In the genomic region with DNA sequence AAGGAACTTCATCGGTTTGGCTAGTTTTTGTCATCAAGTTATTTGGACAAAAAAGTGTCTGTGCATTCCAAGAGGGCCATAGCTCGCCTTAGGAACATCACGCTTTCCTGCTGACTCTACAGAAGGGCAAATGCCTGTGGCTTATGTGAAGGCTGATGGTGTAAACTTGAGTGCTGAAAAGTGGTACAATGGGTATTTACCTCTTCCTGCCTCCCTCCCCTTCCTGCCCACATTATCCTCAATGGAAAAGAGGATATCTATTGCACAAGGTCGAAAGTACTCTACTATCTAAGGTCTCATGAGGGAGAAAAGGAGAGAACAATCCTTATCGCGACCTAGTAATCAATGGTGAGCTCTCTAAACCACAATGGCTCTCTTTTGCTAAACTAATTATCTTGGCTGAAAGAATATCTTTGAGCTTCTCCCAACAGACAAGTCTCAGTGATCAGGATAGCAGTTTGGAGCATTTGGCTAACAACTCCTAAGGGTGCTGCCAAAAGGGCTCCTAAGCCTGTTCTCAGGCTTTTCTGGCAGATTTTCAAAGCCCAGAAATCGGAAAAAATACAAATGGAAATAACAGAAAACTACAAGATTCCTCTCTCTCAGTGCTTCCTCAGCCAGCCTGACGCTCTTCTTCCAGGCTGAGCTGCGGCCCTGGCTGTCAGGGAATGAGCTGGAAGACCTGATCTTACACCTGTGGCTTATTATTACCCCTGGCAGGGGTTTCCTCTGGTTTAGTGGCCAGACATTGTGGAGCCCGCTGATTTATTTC, we compare ENCODE assay signal across 1 cellular context.
TF ChIP-seq lines count a peak whose summit lies in the region.

No MANE protein-coding gene starts in this region.

TF ChIP-seq in GM23338, 12 proteins besides CTCF, POLR2A, EP300 and RAD21 (continued from another document):
- TF ChIP-seq, protein P1, sequence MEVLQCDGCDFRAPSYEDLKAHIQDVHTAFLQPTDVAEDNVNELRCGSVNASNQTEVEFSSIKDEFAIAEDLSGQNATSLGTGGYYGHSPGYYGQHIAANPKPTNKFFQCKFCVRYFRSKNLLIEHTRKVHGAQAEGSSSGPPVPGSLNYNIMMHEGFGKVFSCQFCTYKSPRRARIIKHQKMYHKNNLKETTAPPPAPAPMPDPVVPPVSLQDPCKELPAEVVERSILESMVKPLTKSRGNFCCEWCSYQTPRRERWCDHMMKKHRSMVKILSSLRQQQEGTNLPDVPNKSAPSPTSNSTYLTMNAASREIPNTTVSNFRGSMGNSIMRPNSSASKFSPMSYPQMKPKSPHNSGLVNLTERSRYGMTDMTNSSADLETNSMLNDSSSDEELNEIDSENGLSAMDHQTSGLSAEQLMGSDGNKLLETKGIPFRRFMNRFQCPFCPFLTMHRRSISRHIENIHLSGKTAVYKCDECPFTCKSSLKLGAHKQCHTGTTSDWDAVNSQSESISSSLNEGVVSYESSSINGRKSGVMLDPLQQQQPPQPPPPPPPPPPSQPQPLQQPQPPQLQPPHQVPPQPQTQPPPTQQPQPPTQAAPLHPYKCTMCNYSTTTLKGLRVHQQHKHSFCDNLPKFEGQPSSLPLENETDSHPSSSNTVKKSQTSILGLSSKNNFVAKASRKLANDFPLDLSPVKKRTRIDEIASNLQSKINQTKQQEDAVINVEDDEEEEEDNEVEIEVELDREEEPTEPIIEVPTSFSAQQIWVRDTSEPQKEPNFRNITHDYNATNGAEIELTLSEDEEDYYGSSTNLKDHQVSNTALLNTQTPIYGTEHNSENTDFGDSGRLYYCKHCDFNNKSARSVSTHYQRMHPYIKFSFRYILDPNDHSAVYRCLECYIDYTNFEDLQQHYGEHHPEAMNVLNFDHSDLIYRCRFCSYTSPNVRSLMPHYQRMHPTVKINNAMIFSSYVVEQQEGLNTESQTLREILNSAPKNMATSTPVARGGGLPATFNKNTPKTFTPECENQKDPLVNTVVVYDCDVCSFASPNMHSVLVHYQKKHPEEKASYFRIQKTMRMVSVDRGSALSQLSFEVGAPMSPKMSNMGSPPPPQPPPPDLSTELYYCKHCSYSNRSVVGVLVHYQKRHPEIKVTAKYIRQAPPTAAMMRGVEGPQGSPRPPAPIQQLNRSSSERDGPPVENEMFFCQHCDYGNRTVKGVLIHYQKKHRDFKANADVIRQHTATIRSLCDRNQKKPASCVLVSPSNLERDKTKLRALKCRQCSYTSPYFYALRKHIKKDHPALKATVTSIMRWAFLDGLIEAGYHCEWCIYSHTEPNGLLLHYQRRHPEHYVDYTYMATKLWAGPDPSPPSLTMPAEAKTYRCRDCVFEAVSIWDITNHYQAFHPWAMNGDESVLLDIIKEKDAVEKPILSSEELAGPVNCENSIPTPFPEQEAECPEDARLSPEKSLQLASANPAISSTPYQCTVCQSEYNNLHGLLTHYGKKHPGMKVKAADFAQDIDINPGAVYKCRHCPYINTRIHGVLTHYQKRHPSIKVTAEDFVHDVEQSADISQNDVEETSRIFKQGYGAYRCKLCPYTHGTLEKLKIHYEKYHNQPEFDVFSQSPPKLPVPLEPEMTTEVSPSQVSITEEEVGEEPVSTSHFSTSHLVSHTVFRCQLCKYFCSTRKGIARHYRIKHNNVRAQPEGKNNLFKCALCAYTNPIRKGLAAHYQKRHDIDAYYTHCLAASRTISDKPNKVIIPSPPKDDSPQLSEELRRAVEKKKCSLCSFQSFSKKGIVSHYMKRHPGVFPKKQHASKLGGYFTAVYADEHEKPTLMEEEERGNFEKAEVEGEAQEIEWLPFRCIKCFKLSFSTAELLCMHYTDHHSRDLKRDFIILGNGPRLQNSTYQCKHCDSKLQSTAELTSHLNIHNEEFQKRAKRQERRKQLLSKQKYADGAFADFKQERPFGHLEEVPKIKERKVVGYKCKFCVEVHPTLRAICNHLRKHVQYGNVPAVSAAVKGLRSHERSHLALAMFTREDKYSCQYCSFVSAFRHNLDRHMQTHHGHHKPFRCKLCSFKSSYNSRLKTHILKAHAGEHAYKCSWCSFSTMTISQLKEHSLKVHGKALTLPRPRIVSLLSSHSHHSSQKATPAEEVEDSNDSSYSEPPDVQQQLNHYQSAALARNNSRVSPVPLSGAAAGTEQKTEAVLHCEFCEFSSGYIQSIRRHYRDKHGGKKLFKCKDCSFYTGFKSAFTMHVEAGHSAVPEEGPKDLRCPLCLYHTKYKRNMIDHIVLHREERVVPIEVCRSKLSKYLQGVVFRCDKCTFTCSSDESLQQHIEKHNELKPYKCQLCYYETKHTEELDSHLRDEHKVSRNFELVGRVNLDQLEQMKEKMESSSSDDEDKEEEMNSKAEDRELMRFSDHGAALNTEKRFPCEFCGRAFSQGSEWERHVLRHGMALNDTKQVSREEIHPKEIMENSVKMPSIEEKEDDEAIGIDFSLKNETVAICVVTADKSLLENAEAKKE (CRISPR knock-in tag; IDR thresholded peaks at IDR 0.05), result no peak
- TF ChIP-seq ZNF331 (CRISPR knock-in tag; IDR thresholded peaks at IDR 0.05; ENCODE audit: low read depth), result no peak
- TF ChIP-seq EZH2phosphoT487 (IDR thresholded peaks at IDR 0.05; ENCODE audit: unreplicated experiment), result no peak
- no peak for TF ChIP-seq ZNF114 (CRISPR knock-in tag; IDR thresholded peaks at IDR 0.05)
- TF ChIP-seq REST (IDR thresholded peaks at IDR 0.05; ENCODE audit: unreplicated experiment), result no peak
- TF ChIP-seq, protein P2, sequence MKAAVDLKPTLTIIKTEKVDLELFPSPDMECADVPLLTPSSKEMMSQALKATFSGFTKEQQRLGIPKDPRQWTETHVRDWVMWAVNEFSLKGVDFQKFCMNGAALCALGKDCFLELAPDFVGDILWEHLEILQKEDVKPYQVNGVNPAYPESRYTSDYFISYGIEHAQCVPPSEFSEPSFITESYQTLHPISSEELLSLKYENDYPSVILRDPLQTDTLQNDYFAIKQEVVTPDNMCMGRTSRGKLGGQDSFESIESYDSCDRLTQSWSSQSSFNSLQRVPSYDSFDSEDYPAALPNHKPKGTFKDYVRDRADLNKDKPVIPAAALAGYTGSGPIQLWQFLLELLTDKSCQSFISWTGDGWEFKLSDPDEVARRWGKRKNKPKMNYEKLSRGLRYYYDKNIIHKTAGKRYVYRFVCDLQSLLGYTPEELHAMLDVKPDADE (IDR thresholded peaks at IDR 0.05), result no peak
